6 cellular contexts compared by ENCODE assay signal in genomic region chr2:39197003-39197402, GRCh38. TPM values are rescaled to one million over a fixed set of nuclear protein-coding genes. Genes with fewer than 3 reads are reported as not detected.
"Had no signal": no experiment of that assay in that cellular context is flagged by ENCODE, and none has a peak within 500 bp of the region (broad histone marks: within the 10 kb centered on the region; RNA-seq: fewer than 3 reads in every experiment).

No MANE protein-coding gene starts in this region.

RNA-seq across cellular contexts. Expression of gene CDKL4, which starts 46.8 kb away (rescaled TPM):
- total RNA-seq: H1, H4, H7, H9 had no signal
- polyA plus RNA-seq: GM23248, GM23338, H1 had no signal
